ENCODE assay signal across 16 cellular contexts in genomic region chrX:123324628-123325027, GRCh38.
DNase-seq lines count a peak whose midpoint lies in the region; ATAC-seq, FAIRE-seq and TF ChIP-seq lines count a peak whose summit lies in the region.
"Had no signal": no experiment of that assay in that cellular context is flagged by ENCODE, and none has a peak within 500 bp of the region (broad histone marks: within the 10 kb centered on the region; RNA-seq: fewer than 3 reads in every experiment).

No MANE protein-coding gene starts in this region.

- ATAC-seq in GM21619 (IDR thresholded peaks at IDR 0.05; ENCODE audit: unreplicated experiment) (peak; percentile 73), GM18511 (IDR thresholded peaks at IDR 0.05; ENCODE audit: unreplicated experiment) (no peak)
- ATAC-seq: HCT116, lower lobe of right lung had no signal

- peak; percentile 38 for FAIRE-seq in GM18507 (lab: Jason Lieb, UNC)

- TF ChIP-seq CTCF in coronary artery (IDR thresholded peaks at IDR 0.05), result no peak

- H3K27ac ChIP-seq in coronary artery, result no peak overlapping the region
- H3K27ac ChIP-seq: lower lobe of right lung, ovary had no signal

- no peak overlapping the region for H3K4me3 ChIP-seq in coronary artery
- H3K4me3 ChIP-seq: lower lobe of right lung, ovary had no signal

- DNase-seq in GM18507 (ENCODE audit: extremely low spot score, insufficient read length, low read depth) (no peak), HS-5 (ENCODE audit: low read depth) (peak; percentile 29), fibroblast of peridontal ligament (ENCODE audit: extremely low read depth) (peak; percentile 24), coronary artery (ENCODE audit: low spot score) (no peak), NCI-H748 treated with DMSO at 0.1 percent for 48 hours (lab: John Stamatoyannopoulos, UW) (no peak)
- DNase-seq: Calu3; cerebellar nuclear complex; lower lobe of right lung; NCI-H1417; NCI-H226; ovary; SHP77 treated with DMSO at 0.1 percent for 48 hours; stimulated activated CD8-positive, alpha-beta memory T cell treated with anti-CD3 and anti-CD28 coated beads, Interleukin-4, amount 100 ng/mL, for 48 hours had no signal

Comparison
In these comparisons a context has a peak if more than half of its experiments do, and no peak if none do; other contexts are left out.
1. DNase-seq: peak in HS-5 (single experiment) and fibroblast of peridontal ligament (single experiment); none in GM18507 (single experiment), coronary artery (single experiment) and NCI-H748 treated with DMSO at 0.1 percent for 48 hours (single experiment).